ENCODE assay signal across 8 cellular contexts in genomic region chr19:46296722-46297431, GRCh38. TPM values are rescaled to one million over a fixed set of nuclear protein-coding genes. Genes with fewer than 3 reads are reported as not detected.
DNase-seq lines count a peak whose midpoint lies in the region; ATAC-seq and TF ChIP-seq lines count a peak whose summit lies in the region.

HIF3A (plus strand) TSS chr19:46297042; CDS start chr19:46297077, 35 bp downstream.

- peaks cover 0 to 73% (median 9%) of the 10 kb centered on the region in 7 donors for H3K27me3 ChIP-seq in spleen (replicated peaks in 1 of 7)

- H3K4me3 ChIP-seq in spleen, result peak within 1 kb of the TSS in 6 of 8 donors; percentile 13 to 71 (median 39)

- in situ Hi-C loops in ACHN (cut with HindIII; ENCODE audit: low pct_ligation_motif_present, low pct_unique_long_range_greater_than_20kb, low sequenced_read_pairs), result no loop called here

- peaks cover 0 to 58% (median 28%) of the 10 kb centered on the region in 6 donors for H3K4me1 ChIP-seq in spleen

- H3K9me3 ChIP-seq in spleen, result no peaks in the 10 kb centered on the region

- TF ChIP-seq CTCF in spleen (IDR thresholded peaks at IDR 0.05 in 8 of 11, conservative IDR thresholded peaks at IDR 0.05 in 3 of 11), result no peak

- no peak for TF ChIP-seq POLR2A in spleen (IDR thresholded peaks at IDR 0.05)

- no peaks in the 10 kb centered on the region for H3K36me3 ChIP-seq in spleen

- DNase-seq in NCI-H1105 treated with DMSO at 0.1 percent for 48 hours (lab: John Stamatoyannopoulos, UW), result peak; percentile 62
- DNase-seq in caudate nucleus (lab: John Stamatoyannopoulos, UW), result peak in 41 of 61 donors; percentile 5 to 63 (median 21)
- peak; percentile 79 to 85 for DNase-seq in left colon
- peak; percentile 78 for DNase-seq in spleen
- no peak for DNase-seq in stimulated activated CD4-positive, alpha-beta T cell treated with anti-CD3 and anti-CD28 coated beads, Interleukin-4, amount 100 ng/mL, for 4 hours
- no peak for DNase-seq in ACHN
- DNase-seq in activated CD4-positive, alpha-beta T cell treated with anti-CD3 and anti-CD28 coated beads, Interleukin-2, amount 50 U/mL, for 48 hours, result no peak

- peak; percentile 27 for ATAC-seq in left colon
- no peak for ATAC-seq in GM21529 (IDR thresholded peaks at IDR 0.05; ENCODE audit: unreplicated experiment)

- 1 to 10% (median 3%) methylated on average over 12 to 44 of the region's 44 CpGs for WGBS in spleen, 5 donors

- intact Hi-C loops in left colon (cut with DNase I, micrococcal nuclease), result no loop called here
- intact Hi-C loops in spleen (cut with DNase I; ENCODE audit: low total_unique reads), result no loop called here

- H3K27ac ChIP-seq in caudate nucleus (ENCODE audit: low read depth, low read length) (peak within 1 kb of the TSS; percentile 83), spleen (peak within 1 kb of the TSS in 7 of 8 donors; percentile 42 to 93 (median 84))

RNA-seq across cellular contexts. Expression of gene HIF3A, which starts in this region (rescaled TPM):
- total RNA-seq in left colon, result 10 to 100 TPM; 12.0 to 14.6 TPM
- 100 to 1,000 TPM in 2 of 7 donors, 10 to 100 TPM in 5; 25.9 to 126 (median 97.5) TPM for total RNA-seq in spleen
- 10 to 100 TPM in 2 of 3 donors, 1 to 10 TPM in 1; 5.0 to 82.7 (median 18.7) TPM for polyA plus RNA-seq in spleen

Comparison
In these comparisons a context has a peak if more than half of its experiments do, and no peak if none do; other contexts are left out.
1. DNase-seq: peak in NCI-H1105 treated with DMSO at 0.1 percent for 48 hours (single experiment), caudate nucleus (41 of 61), left colon (2 of 2) and spleen (single experiment); none in stimulated activated CD4-positive, alpha-beta T cell treated with anti-CD3 and anti-CD28 coated beads, Interleukin-4, amount 100 ng/mL, for 4 hours (0 of 2), ACHN (single experiment) and activated CD4-positive, alpha-beta T cell treated with anti-CD3 and anti-CD28 coated beads, Interleukin-2, amount 50 U/mL, for 48 hours (0 of 2).